Comparison of ENCODE assay signal across 23 cellular contexts in genomic region chr4:185797018-185797417, GRCh38. TPM values are rescaled to one million over a fixed set of nuclear protein-coding genes. Genes with fewer than 3 reads are reported as not detected.
DNase-seq lines count a peak whose midpoint lies in the region; ATAC-seq and TF ChIP-seq lines count a peak whose summit lies in the region.
"Had no signal": no experiment of that assay in that cellular context is flagged by ENCODE, and none has a peak within 500 bp of the region (broad histone marks: within the 10 kb centered on the region; RNA-seq: fewer than 3 reads in every experiment).

No MANE protein-coding gene starts in this region.

- ATAC-seq in Right ventricle myocardium inferior (peak; percentile 69), heart left ventricle (peak; percentile 59 to 76 (median 64)), GM18907 (IDR thresholded peaks at IDR 0.05; ENCODE audit: unreplicated experiment) (no peak), GM19452 (IDR thresholded peaks at IDR 0.05; ENCODE audit: unreplicated experiment) (no peak)
- ATAC-seq: CD8-positive, alpha-beta T cell had no signal

- peak overlapping the region in 4 of 12 donors; percentile 7 to 37 (median 22) for H3K4me3 ChIP-seq in heart left ventricle
- H3K4me3 ChIP-seq in neuronal stem cell (ENCODE audit: low read length in 2 of 2) = no peak overlapping the region
- no peak overlapping the region for H3K4me3 ChIP-seq in breast epithelium
- H3K4me3 ChIP-seq: BLaER1, HAP-1, MG63 had no signal

- CTCF ChIA-PET in Calu3 (lab: Charles Lee) = no interaction called here

- H3K4me1 ChIP-seq in heart left ventricle (peaks cover 10 to 89% (median 30%) of the 10 kb centered on the region in 12 donors), neuronal stem cell (ENCODE audit: control insufficient read depth in 2 of 2, insufficient read depth in 1 of 2, low read depth in 1 of 2, low read length in 2 of 2) (peaks cover 3 to 9% of the 10 kb centered on the region in 2 donors), breast epithelium (no peaks in the 10 kb centered on the region)

- H4K8ac ChIP-seq in neuronal stem cell (ENCODE audit: low read depth, low read length) = no peak overlapping the region

- peak overlapping the region; percentile 16 for H3K23ac ChIP-seq in neuronal stem cell (ENCODE audit: low read depth, low read length, poor library complexity)

- no peak overlapping the region for H2AK5ac ChIP-seq in neuronal stem cell (ENCODE audit: low read depth, low read length)

- no peak for TF ChIP-seq POLR2A in heart left ventricle (IDR thresholded peaks at IDR 0.05)
- no peak for TF ChIP-seq POLR2A in breast epithelium (IDR thresholded peaks at IDR 0.05)

- peak overlapping the region in 10 of 12 donors; percentile 22 to 87 (median 64) for H3K27ac ChIP-seq in heart left ventricle
- no peak overlapping the region for H3K27ac ChIP-seq in neuronal stem cell (replicated peaks; ENCODE audit: low read length)
- H3K27ac ChIP-seq in breast epithelium = no peak overlapping the region
- H3K27ac ChIP-seq: BLaER1 had no signal

- no peaks in the 10 kb centered on the region for H3K79me1 ChIP-seq in neuronal stem cell (ENCODE audit: low read depth, low read length)

- H2BK5ac ChIP-seq in neuronal stem cell (ENCODE audit: low read length) = no peak overlapping the region

- WGBS in heart left ventricle, 4 donors = 42 to 52% (median 50%) methylated on average over 14 of the region's 14 CpGs
- no CpG with 5 or more reads among the region's 14 CpGs for WGBS in neuronal stem cell (ENCODE audit: extremely low coverage in 2 of 2, insufficient read length in 2 of 2, insufficient replicate concordance in 1 of 2), 2 donors

- no TSS peak for BruUV-seq in Calu3 (replicated peaks; lab: Mats Ljungman, UMichigan)

- TF ChIP-seq CTCF in heart left ventricle (IDR thresholded peaks at IDR 0.05) = no peak
- TF ChIP-seq CTCF in Calu3 (IDR thresholded peaks at IDR 0.05; ENCODE audit: unreplicated experiment) = no peak
- TF ChIP-seq CTCF in breast epithelium (IDR thresholded peaks at IDR 0.05) = no peak

- no peak overlapping the region for H2BK120ac ChIP-seq in neuronal stem cell (ENCODE audit: low read depth, low read length)

- H3K27me3 ChIP-seq in heart left ventricle (no peaks in the 10 kb centered on the region), neuronal stem cell (ENCODE audit: control insufficient read depth in 3 of 3, insufficient read depth in 3 of 3, low read depth in 1 of 3, low read length in 3 of 3) (no peaks in the 10 kb centered on the region), breast epithelium (no peaks in the 10 kb centered on the region)
- H3K27me3 ChIP-seq: BLaER1, MG63 had no signal

- H3K27me3 Mint-ChIP-seq in Calu3 (ENCODE audit: unreplicated experiment) = no peaks in the 10 kb centered on the region

- no peak overlapping the region for H4K91ac ChIP-seq in neuronal stem cell (ENCODE audit: low read depth, low read length, poor library complexity)

- H3K36me3 Mint-ChIP-seq in Calu3 (ENCODE audit: insufficient read depth, unreplicated experiment) = no peaks in the 10 kb centered on the region
- H3K36me3 Mint-ChIP-seq: CD8-positive, alpha-beta T cell; IgD-negative memory B cell had no signal

- no peak overlapping the region for H2AFZ ChIP-seq in neuronal stem cell (ENCODE audit: low read length)

- H3K9me3 ChIP-seq in heart left ventricle = no peaks in the 10 kb centered on the region
- H3K9me3 ChIP-seq in neuronal stem cell (replicated peaks in 1 of 2; ENCODE audit: control insufficient read depth in 2 of 2, insufficient read depth in 1 of 2, low read depth in 1 of 2, low read length in 2 of 2) = peaks cover 0 to 12% of the 10 kb centered on the region in 2 donors
- H3K9me3 ChIP-seq in breast epithelium = no peaks in the 10 kb centered on the region
- H3K9me3 ChIP-seq: BLaER1, HAP-1, MG63 had no signal

- H3K4me2 ChIP-seq in neuronal stem cell (ENCODE audit: insufficient read depth, low read length, poor library complexity, severe bottlenecking) = no peak overlapping the region
- H3K4me2 ChIP-seq: BLaER1 had no signal

- no peak overlapping the region for H3K4me3 Mint-ChIP-seq in Calu3 (ENCODE audit: low read depth, unreplicated experiment)
- H3K4me3 Mint-ChIP-seq: CD8-positive, alpha-beta T cell; IgD-negative memory B cell had no signal

- H3K9me3 Mint-ChIP-seq in Calu3 (ENCODE audit: low read depth, unreplicated experiment) = peaks cover 2% of the 10 kb centered on the region
- H3K9me3 Mint-ChIP-seq: CD8-positive, alpha-beta T cell had no signal

- no peak overlapping the region for H3K9ac ChIP-seq in neuronal stem cell (ENCODE audit: low read depth, low read length, poor library complexity)
- H3K9ac ChIP-seq: BLaER1 had no signal

- DNase-seq in Right ventricle myocardium inferior (ENCODE audit: missing footprints) (no peak), cardiac septum (ENCODE audit: low spot score) (no peak), heart left ventricle (peak in 1 of 5 donors; percentile 66), neuronal stem cell (ENCODE audit: low spot score) (no peak), Calu3 (no peak), breast epithelium (ENCODE audit: low spot score in 2 of 2) (no peak)
- DNase-seq: 8988T; CD8-positive, alpha-beta T cell; DMS79; Kasumi-1; MG63; NCI-H1092; NCI-H2081; NCI-H2171 treated with DMSO at 0.1 percent for 48 hours; NCI-H748 treated with DMSO at 0.1 percent for 48 hours; NK-92 treated with Interleukin-12 subunit alpha and Interleukin-12 subunit beta, amount 100 ng/mL, for 24 hours; SHP77 had no signal

- peaks cover 30% of the 10 kb centered on the region for H3K4me1 Mint-ChIP-seq in Calu3 (ENCODE audit: low read depth, unreplicated experiment)

- H3K14ac ChIP-seq in neuronal stem cell (ENCODE audit: low read length) = no peak overlapping the region

- H2BK12ac ChIP-seq in neuronal stem cell (ENCODE audit: low read length) = no peak overlapping the region

- no peak overlapping the region for H2BK15ac ChIP-seq in neuronal stem cell (ENCODE audit: low read length)

- H3K18ac ChIP-seq in neuronal stem cell (ENCODE audit: low read length) = peak overlapping the region; percentile 69

- H3K27ac Mint-ChIP-seq in Calu3 (ENCODE audit: unreplicated experiment) = no peak overlapping the region
- H3K27ac Mint-ChIP-seq: CD8-positive, alpha-beta T cell; IgD-negative memory B cell had no signal

- H3K36me3 ChIP-seq in heart left ventricle (peaks cover 0 to 31% (median 0%) of the 10 kb centered on the region in 9 donors), neuronal stem cell (replicated peaks in 1 of 2; ENCODE audit: control insufficient read depth in 2 of 2, insufficient read depth in 2 of 2, low read length in 2 of 2) (peaks cover 0 to 20% of the 10 kb centered on the region in 2 donors), breast epithelium (no peaks in the 10 kb centered on the region)
- H3K36me3 ChIP-seq: BLaER1, HAP-1, MG63 had no signal

- no peak overlapping the region for H3K4ac ChIP-seq in neuronal stem cell (ENCODE audit: low read length)

- intact Hi-C loops in Right ventricle myocardium inferior (cut with DNase I) (no loop called here), cardiac septum (cut with DNase I) (no loop called here), heart left ventricle (cut with DNase I) (loop anchor here in 3 of 10 donors (10.0 kb wide), 2 partner anchors 142 to 228 kb away; no protein-coding TSS in a partner anchor), Calu3 (cut with micrococcal nuclease; ENCODE audit: unreplicated experiment) (no loop called here), breast epithelium (cut with DNase I; ENCODE audit: low total_unique reads) (no loop called here)

RNA-seq across cellular contexts. Expression of gene SORBS2, which starts 15.0 kb away (rescaled TPM):
- total RNA-seq in Right ventricle myocardium inferior (828 TPM), cardiac septum (1,779 TPM), heart left ventricle (1,000 to 10,000 TPM in 7 of 9 donors, 100 to 1,000 TPM in 2; 966 to 2,158 (median 1,443) TPM), Calu3 (2022) (37.2 and 52.8 TPM in 2 replicates), breast epithelium (100 to 1,000 TPM in 2 of 3 donors, 10 to 100 TPM in 1; 21.8 to 132 (median 105) TPM)
- 100 to 1,000 TPM; 254 to 473 TPM for polyA plus RNA-seq in heart left ventricle
- 79.5 TPM for polyA plus RNA-seq in neuronal stem cell (2013, experiment 1 of 2)
- 78.3 TPM for polyA plus RNA-seq in neuronal stem cell (2013, experiment 2 of 2)
- polyA plus RNA-seq: AG04450, IgD-negative memory B cell had no signal

Comparison
In these comparisons a context has a peak if more than half of its experiments do, and no peak if none do; other contexts are left out.
1. ATAC-seq: peak in Right ventricle myocardium inferior (single experiment) and heart left ventricle (4 of 4); none in GM18907 (single experiment) and GM19452 (single experiment).
2. H3K27ac ChIP-seq: peak in heart left ventricle (10 of 12); none in neuronal stem cell (single experiment) and breast epithelium (0 of 2).